13 cellular contexts compared by ENCODE assay signal in the genomic region with DNA sequence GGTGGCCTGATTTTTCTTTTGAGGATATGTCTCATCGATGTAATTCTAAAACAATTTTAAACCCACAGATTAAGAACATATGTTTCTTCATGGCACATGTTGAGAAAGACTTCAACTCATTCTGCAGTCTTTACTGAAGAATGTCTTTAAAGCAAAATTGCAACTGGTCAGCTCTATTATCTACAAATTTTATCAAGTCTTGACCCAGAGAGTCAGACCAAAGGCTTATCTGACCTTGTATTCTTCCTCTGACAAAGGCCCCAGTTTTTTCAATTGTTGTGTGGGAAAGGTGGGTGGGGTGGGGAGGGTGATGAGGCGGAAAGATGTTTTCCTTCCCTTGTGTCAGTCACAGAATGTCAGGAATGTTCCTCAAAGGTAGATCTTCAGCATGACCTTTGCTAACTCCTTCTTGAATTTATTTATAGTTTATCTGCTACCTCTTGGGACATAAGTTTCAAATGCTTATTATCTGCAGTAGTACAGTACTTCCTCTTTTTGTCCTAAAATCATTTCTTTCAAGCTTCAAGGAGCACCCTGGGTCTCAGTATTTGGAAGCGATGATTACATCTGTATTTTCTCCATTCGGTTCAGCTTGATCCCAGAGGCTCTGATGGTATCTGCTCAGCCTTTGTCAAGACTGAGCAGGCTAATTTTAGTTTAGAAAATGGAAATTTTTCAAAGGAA.
DNase-seq lines count a peak whose midpoint lies in the region; ATAC-seq and TF ChIP-seq lines count a peak whose summit lies in the region.
"Had no signal": no experiment of that assay in that cellular context is flagged by ENCODE, and none has a peak within 500 bp of the region (broad histone marks: within the 10 kb centered on the region; RNA-seq: fewer than 3 reads in every experiment).

No MANE protein-coding gene starts in this region.

- H2BK5ac ChIP-seq in H9 (ENCODE audit: insufficient read length, low read length), result no peak overlapping the region

- H4K91ac ChIP-seq in H9 (ENCODE audit: insufficient read length, low read depth, low read length), result no peak overlapping the region

- H3K23me2 ChIP-seq in H9 (ENCODE audit: insufficient read length, low read depth, low read length, poor library complexity, severe bottlenecking), result no peaks in the 10 kb centered on the region

- no peak for TF ChIP-seq CTCF in H9 (conservative IDR thresholded peaks at IDR 0.05)
- no peak for TF ChIP-seq CTCF in PC-9 (conservative IDR thresholded peaks at IDR 0.05)
- no peak for TF ChIP-seq CTCF in endothelial cell (IDR thresholded peaks at IDR 0.05; ENCODE audit: unreplicated experiment)
- no peak for TF ChIP-seq CTCF in osteoblast (IDR thresholded peaks at IDR 0.05; ENCODE audit: extremely low read depth, low read depth, low read length)
- TF ChIP-seq CTCF in tibial artery (IDR thresholded peaks at IDR 0.05), result no peak

- H3K9me2 ChIP-seq in PC-9 (ENCODE audit: insufficient read depth), result no peaks in the 10 kb centered on the region

- H3K27ac Mint-ChIP-seq in H9 (peak overlapping the region in 2 of 3 experiments; percentile 62 to 86; a peak in 4 of 7 replicates), endothelial cell (ENCODE audit: unreplicated experiment) (peak overlapping the region; percentile 74)

- intact Hi-C loops in PC-9 (cut with micrococcal nuclease; ENCODE audit: unreplicated experiment) (loop anchor here (1.0 to 5.0 kb wide), 2 partner anchors 65 to 195 kb away; partner anchors contain the start of gene TIAM2), tibial artery (cut with DNase I; ENCODE audit: low total_unique reads) (loop anchor here (2.0 kb wide), 1 partner anchor 241 kb away; no protein-coding TSS in a partner anchor)

- BruUV-seq in PC-9 (replicated peaks; lab: Mats Ljungman, UMichigan), result no TSS peak

- H3T11ph ChIP-seq in H9 (ENCODE audit: low read length), result no peak overlapping the region

- H3K14ac ChIP-seq in H9 (ENCODE audit: insufficient read depth, low read length), result no peak overlapping the region

- DNase-seq in H9, result no peak
- DNase-seq in PC-9, result peak; percentile 7 to 54
- DNase-seq in endothelial cell (ENCODE audit: low spot score), result no peak
- no peak for DNase-seq in osteoblast (ENCODE audit: insufficient read length, low spot score, missing footprints)
- no peak for DNase-seq in NCI-H2107 (lab: John Stamatoyannopoulos, UW)
- no peak for DNase-seq in tibial artery
- DNase-seq: activated effector memory CD4-positive, alpha-beta T cell treated with anti-CD3 and anti-CD28 coated beads, Interleukin-2, amount 50 U/mL, for 16 hours; DND-41; left cardiac atrium; NCI-H2227 treated with DMSO at 0.1 percent for 48 hours had no signal

- H2AFZ ChIP-seq in H9 (ENCODE audit: low read length) (no peak overlapping the region), PC-9 (no peak overlapping the region), osteoblast (ENCODE audit: low read length) (peak overlapping the region; percentile 21)

- H3K4me1 Mint-ChIP-seq in H9, result peaks cover 30 to 33% of the 10 kb centered on the region in 2 experiments
- H3K4me1 Mint-ChIP-seq in endothelial cell (ENCODE audit: unreplicated experiment), result peaks cover 30% of the 10 kb centered on the region

- H3K79me1 ChIP-seq in H9 (ENCODE audit: insufficient read depth, low read depth, low read length, poor library complexity, severe bottlenecking), result no peaks in the 10 kb centered on the region

- H3K9me3 Mint-ChIP-seq in H9, result no peaks in the 10 kb centered on the region
- H3K9me3 Mint-ChIP-seq in endothelial cell (ENCODE audit: unreplicated experiment), result no peaks in the 10 kb centered on the region

- ATAC-seq in GM19452 (IDR thresholded peaks at IDR 0.05; ENCODE audit: unreplicated experiment) (no peak), HG03457 (IDR thresholded peaks at IDR 0.05; ENCODE audit: unreplicated experiment) (no peak)
- ATAC-seq: left cardiac atrium had no signal

- H3K36me3 Mint-ChIP-seq in H9 (ENCODE audit: insufficient read depth in 1 of 3, low read depth in 3 of 3) (no peaks in the 10 kb centered on the region), endothelial cell (ENCODE audit: low read depth, unreplicated experiment) (no peaks in the 10 kb centered on the region)

- H3K4me2 ChIP-seq in H9 (ENCODE audit: insufficient read depth, insufficient read length, low read length) (no peak overlapping the region), PC-9 (peak overlapping the region; percentile 10), osteoblast (ENCODE audit: insufficient read depth, low read length) (peak overlapping the region; percentile 69)

- no peak overlapping the region for H4K8ac ChIP-seq in H9 (replicated peaks; ENCODE audit: insufficient read length, low read depth, low read length)

- peaks cover 17% of the 10 kb centered on the region; the same call in 1 of the 2 replicates for H3F3A ChIP-seq in PC-9 (ENCODE audit: insufficient read depth, low read depth)

- no peaks in the 10 kb centered on the region for H4K20me1 ChIP-seq in H9 (ENCODE audit: control insufficient read depth, insufficient read depth, insufficient read length)
- H4K20me1 ChIP-seq in PC-9 (ENCODE audit: insufficient read depth), result no peaks in the 10 kb centered on the region
- H4K20me1 ChIP-seq in osteoblast (ENCODE audit: insufficient read depth, low read length), result no peaks in the 10 kb centered on the region

- no peaks in the 10 kb centered on the region for H3K27me3 ChIP-seq in H9 (ENCODE audit: insufficient read depth, low read length)
- H3K27me3 ChIP-seq in PC-9 (ENCODE audit: insufficient read depth, low read depth), result no peaks in the 10 kb centered on the region
- no peaks in the 10 kb centered on the region for H3K27me3 ChIP-seq in osteoblast (ENCODE audit: insufficient read depth, low read length)
- no peaks in the 10 kb centered on the region for H3K27me3 ChIP-seq in tibial artery

- CTCF ChIA-PET in PC-9 (lab: Charles Lee), result interaction anchor here (0.7 kb wide), 2 partner anchors 216 to 519 kb away, joined by 9 to 11 read pairs; no protein-coding TSS in a partner anchor

- H3K4me3 ChIP-seq in PC-9 (no peak overlapping the region), osteoblast (ENCODE audit: insufficient read depth, low read length) (no peak overlapping the region), tibial artery (no peak overlapping the region)

- POLR2A ChIA-PET in PC-9 (lab: Charles Lee; ENCODE audit: unreplicated experiment), result interaction anchor here (0.6 kb wide), 2 partner anchors 38 to 65 kb away, joined by 3 to 6 read pairs; no protein-coding TSS in a partner anchor

- no peak overlapping the region for H2BK12ac ChIP-seq in H9 (ENCODE audit: insufficient read length, low read depth, low read length)

- H3K27me3 Mint-ChIP-seq in H9 (ENCODE audit: low read depth) (no peaks in the 10 kb centered on the region), endothelial cell (ENCODE audit: unreplicated experiment) (peaks cover 1% of the 10 kb centered on the region)

- H2AK5ac ChIP-seq in H9 (ENCODE audit: insufficient read length, low read length), result no peak overlapping the region

- H3K9me3 ChIP-seq in H9 (ENCODE audit: control insufficient read depth, low read depth, low read length) (no peaks in the 10 kb centered on the region), PC-9 (ENCODE audit: insufficient read depth, low read depth) (no peaks in the 10 kb centered on the region), osteoblast (ENCODE audit: low read depth, low read length) (no peaks in the 10 kb centered on the region), tibial artery (no peaks in the 10 kb centered on the region)

- no peak overlapping the region for H2BK120ac ChIP-seq in H9 (ENCODE audit: low read depth, low read length, poor library complexity, severe bottlenecking)

- H4K5ac ChIP-seq in H9 (ENCODE audit: insufficient read length, low read depth, low read length), result no peak overlapping the region

- no peak overlapping the region for H3K56ac ChIP-seq in H9 (ENCODE audit: insufficient read length, low read depth, low read length)

- H3K27ac ChIP-seq in H9 (ENCODE audit: insufficient read length, low read depth, low read length) (peak overlapping the region; percentile 31), PC-9 (peak overlapping the region; percentile 42), osteoblast (ENCODE audit: low read depth, low read length) (peak overlapping the region; percentile 33), tibial artery (no peak overlapping the region)
- H3K27ac ChIP-seq: HL-60 had no signal

- H3K79me2 ChIP-seq in H9 (ENCODE audit: insufficient read depth, low read length) (no peaks in the 10 kb centered on the region), PC-9 (ENCODE audit: low read depth) (no peaks in the 10 kb centered on the region), osteoblast (ENCODE audit: insufficient read depth, low read length) (no peaks in the 10 kb centered on the region)

- no CpG with 5 or more reads among the region's 4 CpGs for WGBS in H9 (ENCODE audit: extremely low coverage, insufficient read length, low lambda C conversion rate)

- H3K23ac ChIP-seq in H9 (ENCODE audit: insufficient read length, low read depth, low read length), result no peak overlapping the region

- no peak overlapping the region for H3K4ac ChIP-seq in H9 (ENCODE audit: low read depth, low read length)

- H3K4me1 ChIP-seq in H9 (ENCODE audit: insufficient read depth, low read length) (peaks cover 12% of the 10 kb centered on the region), PC-9 (replicated peaks; ENCODE audit: insufficient read depth) (peaks cover 24% of the 10 kb centered on the region), osteoblast (ENCODE audit: insufficient read depth, low read length) (peaks cover 20% of the 10 kb centered on the region), tibial artery (peaks cover 0 to 9% (median 3%) of the 10 kb centered on the region in 4 donors)

- no peak overlapping the region for H3K18ac ChIP-seq in H9 (ENCODE audit: insufficient read length, low read depth, low read length)

- no peak overlapping the region for H3K9ac ChIP-seq in H9 (ENCODE audit: extremely low read depth, insufficient read length, low read length)

- H3K36me3 ChIP-seq in PC-9 (ENCODE audit: low read depth) (no peaks in the 10 kb centered on the region), osteoblast (ENCODE audit: insufficient read depth, low read length) (no peaks in the 10 kb centered on the region), tibial artery (no peaks in the 10 kb centered on the region)

- H3K4me3 Mint-ChIP-seq in H9, result no peak overlapping the region; a peak in 1 of 5 replicates
- peak overlapping the region; percentile 61 for H3K4me3 Mint-ChIP-seq in endothelial cell (ENCODE audit: unreplicated experiment)

- no peak overlapping the region for H2BK20ac ChIP-seq in H9 (ENCODE audit: low read depth, low read length, poor library complexity, severe bottlenecking)

- H2BK15ac ChIP-seq in H9 (ENCODE audit: low read depth, low read length), result no peak overlapping the region

Comparison
In these comparisons a context has a peak if more than half of its experiments do, and no peak if none do; other contexts are left out.
1. DNase-seq: peak in PC-9 (2 of 2); none in H9 (single experiment), endothelial cell (single experiment), osteoblast (single experiment), NCI-H2107 (single experiment) and tibial artery (0 of 2).
2. H3K27ac ChIP-seq: peak in H9 (single experiment), PC-9 (single experiment) and osteoblast (single experiment); none in tibial artery (0 of 2).